1 cellular context compared by ENCODE assay signal in the genomic region with DNA sequence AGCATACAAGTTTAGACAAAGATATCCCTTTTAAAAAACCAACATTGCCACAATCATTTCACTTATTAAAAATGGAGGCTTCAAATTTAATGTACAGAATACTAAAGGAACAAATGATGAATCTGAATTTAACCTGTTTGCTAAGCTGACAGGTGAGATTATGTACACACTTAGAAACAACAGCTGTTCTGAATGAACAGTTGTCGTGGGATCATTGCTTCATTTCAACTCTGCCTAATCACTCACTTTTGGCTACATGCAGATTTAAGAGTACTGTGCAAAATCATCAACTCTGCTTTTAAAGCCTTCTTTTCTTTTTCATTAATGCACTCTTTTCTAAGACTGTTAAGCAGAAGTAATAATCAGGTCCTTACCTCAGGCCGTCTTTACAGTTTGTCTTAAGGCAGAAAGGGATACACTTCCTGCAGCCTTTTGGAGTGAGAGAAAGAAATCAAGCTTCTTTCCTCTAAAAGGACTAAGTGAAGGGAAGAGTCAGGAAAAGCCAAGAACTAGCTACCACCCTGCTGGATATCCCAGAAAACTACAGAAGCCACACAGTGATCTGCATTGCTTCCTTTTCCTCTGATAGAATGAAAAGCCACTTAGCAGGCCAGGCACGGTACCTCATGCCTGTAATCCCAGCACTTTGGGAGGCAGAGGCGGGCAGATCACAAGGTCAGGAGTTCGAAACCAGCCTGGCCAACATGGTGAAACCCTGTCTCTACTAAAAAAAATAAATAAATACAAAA.
TF ChIP-seq lines count a peak whose summit lies in the region.

No MANE protein-coding gene starts in this region.

TF ChIP-seq in GM23338, 12 proteins besides CTCF, POLR2A, EP300 and RAD21 (continued from another document):
- TF ChIP-seq, protein P1, sequence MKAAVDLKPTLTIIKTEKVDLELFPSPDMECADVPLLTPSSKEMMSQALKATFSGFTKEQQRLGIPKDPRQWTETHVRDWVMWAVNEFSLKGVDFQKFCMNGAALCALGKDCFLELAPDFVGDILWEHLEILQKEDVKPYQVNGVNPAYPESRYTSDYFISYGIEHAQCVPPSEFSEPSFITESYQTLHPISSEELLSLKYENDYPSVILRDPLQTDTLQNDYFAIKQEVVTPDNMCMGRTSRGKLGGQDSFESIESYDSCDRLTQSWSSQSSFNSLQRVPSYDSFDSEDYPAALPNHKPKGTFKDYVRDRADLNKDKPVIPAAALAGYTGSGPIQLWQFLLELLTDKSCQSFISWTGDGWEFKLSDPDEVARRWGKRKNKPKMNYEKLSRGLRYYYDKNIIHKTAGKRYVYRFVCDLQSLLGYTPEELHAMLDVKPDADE (IDR thresholded peaks at IDR 0.05) = no peak
- no peak for TF ChIP-seq ZNF331 (CRISPR knock-in tag; IDR thresholded peaks at IDR 0.05; ENCODE audit: low read depth)
- no peak for TF ChIP-seq EZH2phosphoT487 (IDR thresholded peaks at IDR 0.05; ENCODE audit: unreplicated experiment)
